Comparison of ENCODE assay signal across 8 cellular contexts in genomic region chr12:6534158-6534913, GRCh38. TPM values are rescaled to one million over a fixed set of nuclear protein-coding genes. Genes with fewer than 3 reads are reported as not detected.
A peak's percentile ranks its signal among the peaks of the same experiment; 100 is the strongest.
DNase-seq lines count a peak whose midpoint lies in the region; ATAC-seq, FAIRE-seq and TF ChIP-seq lines count a peak whose summit lies in the region.

TSS of gene GAPDH (plus strand) at chr12:6534517. CDS start at chr12:6534833, 316 bp downstream.

- no peaks in the 10 kb centered on the region for H3K27me3 Mint-ChIP-seq in T-helper 1 cell treated with Interleukin-12 subunit alpha and Interleukin-12 subunit beta and Interleukin-4 antibody, amounts not matched to agents 30 μg/mL and 1 μg/mL, for 36 hours (ENCODE audit: low read depth)

- H3K27me3 ChIP-seq in psoas muscle (ENCODE audit: insufficient read depth in 3 of 3, low read length in 2 of 3) = no peaks in the 10 kb centered on the region

- no peaks in the 10 kb centered on the region for H3K9me3 ChIP-seq in psoas muscle

- H3K4me3 ChIP-seq in psoas muscle = peak within 1 kb of the TSS; percentile 86

- H3K36me3 Mint-ChIP-seq in T-helper 1 cell treated with Interleukin-12 subunit alpha and Interleukin-12 subunit beta and Interleukin-4 antibody, amounts not matched to agents 30 μg/mL and 1 μg/mL, for 36 hours (ENCODE audit: low read depth) = peaks cover 53% of the 10 kb centered on the region

- no peak for FAIRE-seq in urothelium cell line (lab: Jason Lieb, UNC)

- H3K36me3 ChIP-seq in psoas muscle (ENCODE audit: insufficient read depth in 1 of 2, low read depth in 1 of 2) = peaks cover 0 to 64% of the 10 kb centered on the region in 2 donors

- no peak for TF ChIP-seq CTCF in psoas muscle (IDR thresholded peaks at IDR 0.05)

- H3K27ac ChIP-seq in psoas muscle = peak within 1 kb of the TSS; percentile 97

- peaks cover 42% of the 10 kb centered on the region for H3K4me1 Mint-ChIP-seq in T-helper 1 cell treated with Interleukin-12 subunit alpha and Interleukin-12 subunit beta and Interleukin-4 antibody, amounts not matched to agents 30 μg/mL and 1 μg/mL, for 36 hours (ENCODE audit: low read depth)

- peaks cover 47% of the 10 kb centered on the region for H3K4me1 ChIP-seq in psoas muscle

- H3K27ac Mint-ChIP-seq in T-helper 1 cell treated with Interleukin-12 subunit alpha and Interleukin-12 subunit beta and Interleukin-4 antibody, amounts not matched to agents 30 μg/mL and 1 μg/mL, for 36 hours = peak within 1 kb of the TSS; percentile 98

- no peaks in the 10 kb centered on the region for H3K9me3 Mint-ChIP-seq in T-helper 1 cell treated with Interleukin-12 subunit alpha and Interleukin-12 subunit beta and Interleukin-4 antibody, amounts not matched to agents 30 μg/mL and 1 μg/mL, for 36 hours

- intact Hi-C loops in left cardiac atrium (cut with DNase I) (loop anchor here in 1 of 2 donors (2.0 to 10.0 kb wide), 3 partner anchors 18 to 200 kb away; partner anchors contain the start of genes MRPL51 and NCAPD2), psoas muscle (cut with DNase I) (loop anchor here in 1 of 2 donors (2.0 to 5.0 kb wide), 2 partner anchors 16 to 42 kb away; partner anchors contain the start of genes MRPL51 and NCAPD2)

- H3K4me3 Mint-ChIP-seq in T-helper 1 cell treated with Interleukin-12 subunit alpha and Interleukin-12 subunit beta and Interleukin-4 antibody, amounts not matched to agents 30 μg/mL and 1 μg/mL, for 36 hours = peak within 1 kb of the TSS; percentile 92

- peak; percentile 98 for DNase-seq in NCI-H1694 (lab: John Stamatoyannopoulos, UW)
- peak; percentile 94 for DNase-seq in amniotic stem cell (lab: John Stamatoyannopoulos, UW)
- DNase-seq in left cardiac atrium = peak; percentile 95
- peak; percentile 92 to 95 for DNase-seq in psoas muscle
- DNase-seq in urothelium cell line (ENCODE audit: low spot score) = peak; percentile 97

- peak; percentile 100 for TF ChIP-seq POLR2A in GM15510 (IDR thresholded peaks at IDR 0.05; ENCODE audit: borderline replicate concordance, extremely low read depth, insufficient read length)

- WGBS in psoas muscle, 3 donors = 0% methylated on average over 49 to 69 of the region's 69 CpGs

- ATAC-seq in HG02884 (IDR thresholded peaks at IDR 0.05; ENCODE audit: unreplicated experiment) (peak; percentile 60), left cardiac atrium (peak; percentile 82 to 84), psoas muscle (peak; percentile 68 to 76 (median 70))

RNA-seq across cellular contexts. Expression of gene GAPDH, which starts in this region (rescaled TPM):
- total RNA-seq in left cardiac atrium (1,000 to 10,000 TPM; 3,044 to 4,078 TPM), psoas muscle (over 10,000 TPM in 2 of 4 donors, 1,000 to 10,000 TPM in 2; 7,136 to 10,782 (median 8,991) TPM)
- over 10,000 TPM in 2 of 3 donors, 1,000 to 10,000 TPM in 1; 9,788 to 18,891 (median 16,487) TPM for polyA plus RNA-seq in psoas muscle

Comparison
In these comparisons a context has a peak if more than half of its experiments do, and no peak if none do; other contexts are left out.
1. Peak in every context shown above with its lines: DNase-seq, ATAC-seq, H3K4me3 ChIP-seq and H3K27ac ChIP-seq.